In genomic region chr2:8656811-8657210, GRCh38 we compare ENCODE assay signal across 13 cellular contexts. TPM values are rescaled to one million over a fixed set of nuclear protein-coding genes. Genes with fewer than 3 reads are reported as not detected.
DNase-seq lines count a peak whose midpoint lies in the region; ATAC-seq and TF ChIP-seq lines count a peak whose summit lies in the region.
"Had no signal": no experiment of that assay in that cellular context is flagged by ENCODE, and none has a peak within 500 bp of the region (broad histone marks: within the 10 kb centered on the region; RNA-seq: fewer than 3 reads in every experiment).

No MANE protein-coding gene starts in this region.

- no peaks in the 10 kb centered on the region for H3K9me3 ChIP-seq in Loucy (ENCODE audit: insufficient read depth, low read depth, low read length)

- peak overlapping the region; percentile 12 for H3K4me3 Mint-ChIP-seq in activated naive CD8-positive, alpha-beta T cell treated with anti-CD3 and anti-CD28 coated beads, Interleukin-2, amount 10 ng/mL, durations not matched to agents 7 days and 5 days
- no peak overlapping the region for H3K4me3 Mint-ChIP-seq in activated naive CD8-positive, alpha-beta T cell treated with anti-CD3 and anti-CD28 coated beads, Interleukin-2, amount 50 U/mL, for 24 hours
- H3K4me3 Mint-ChIP-seq in immature natural killer cell = peak overlapping the region; percentile 2 to 67 (median 39)
- no peak overlapping the region for H3K4me3 Mint-ChIP-seq in nephron
- no peak overlapping the region for H3K4me3 Mint-ChIP-seq in CD14-positive monocyte
- H3K4me3 Mint-ChIP-seq: H9 had no signal

- no peaks in the 10 kb centered on the region for H3K36me3 Mint-ChIP-seq in activated naive CD8-positive, alpha-beta T cell treated with anti-CD3 and anti-CD28 coated beads, Interleukin-2, amount 10 ng/mL, durations not matched to agents 7 days and 5 days
- H3K36me3 Mint-ChIP-seq in activated naive CD8-positive, alpha-beta T cell treated with anti-CD3 and anti-CD28 coated beads, Interleukin-2, amount 50 U/mL, for 24 hours (ENCODE audit: low read depth) = no peaks in the 10 kb centered on the region
- H3K36me3 Mint-ChIP-seq in immature natural killer cell (no peaks in the 10 kb centered on the region), nephron (ENCODE audit: low read depth) (peaks cover 3% of the 10 kb centered on the region), CD14-positive monocyte (peaks cover 5 to 9% of the 10 kb centered on the region in 2 donors)

- H3K27me3 Mint-ChIP-seq in activated naive CD8-positive, alpha-beta T cell treated with anti-CD3 and anti-CD28 coated beads, Interleukin-2, amount 10 ng/mL, durations not matched to agents 7 days and 5 days = peaks cover 6% of the 10 kb centered on the region
- H3K27me3 Mint-ChIP-seq in activated naive CD8-positive, alpha-beta T cell treated with anti-CD3 and anti-CD28 coated beads, Interleukin-2, amount 50 U/mL, for 24 hours = peaks cover 26% of the 10 kb centered on the region
- H3K27me3 Mint-ChIP-seq in immature natural killer cell (ENCODE audit: low read depth in 3 of 3) (peaks cover 0 to 10% (median 7%) of the 10 kb centered on the region in 3 donors), nephron (ENCODE audit: low read depth) (peaks cover 6% of the 10 kb centered on the region), CD14-positive monocyte (ENCODE audit: low read depth in 3 of 3) (peaks cover 3 to 12% (median 7%) of the 10 kb centered on the region in 3 donors)

- peaks cover 32% of the 10 kb centered on the region for H3K4me1 ChIP-seq in Loucy (ENCODE audit: insufficient read depth, low read length, poor library complexity, severe bottlenecking)

- H3F3A ChIP-seq in Loucy (ENCODE audit: low read depth) = no peaks in the 10 kb centered on the region

- H3K4me3 ChIP-seq in Loucy (ENCODE audit: low read length, poor library complexity, severe bottlenecking) = peak overlapping the region; percentile 43
- no peak overlapping the region for H3K4me3 ChIP-seq in lower leg skin (ENCODE audit: low read depth, poor library complexity, severe bottlenecking)
- H3K4me3 ChIP-seq: K562 had no signal

- no peaks in the 10 kb centered on the region for H3K9me2 ChIP-seq in Loucy (replicated peaks; ENCODE audit: low read depth, low read length)

- H3K79me2 ChIP-seq in Loucy (ENCODE audit: insufficient read depth, low read length) = no peaks in the 10 kb centered on the region

- no peak for TF ChIP-seq POLR2A in lower leg skin (IDR thresholded peaks at IDR 0.05)

- WGBS in lower leg skin, 2 donors = 87 to 89% methylated on average over 4 of the region's 4 CpGs

- DNase-seq in activated naive CD8-positive, alpha-beta T cell treated with anti-CD3 and anti-CD28 coated beads, Interleukin-2, amount 10 ng/mL, durations not matched to agents 7 days and 5 days = no peak
- no peak for DNase-seq in activated naive CD8-positive, alpha-beta T cell treated with anti-CD3 and anti-CD28 coated beads, Interleukin-2, amount 50 U/mL, for 24 hours
- DNase-seq in immature natural killer cell (no peak), DMS153 treated with DMSO at 0.1 percent for 48 hours (lab: John Stamatoyannopoulos, UW; ENCODE audit: unreplicated experiment) (no peak), lower leg skin (ENCODE audit: low spot score in 2 of 2) (no peak), CD14-positive monocyte (ENCODE audit: low spot score) (no peak)
- DNase-seq: DMS 273 treated with DMSO at 0.1 percent for 48 hours, H9, NCI-H1105, NCI-H2227 treated with DMSO at 0.1 percent for 48 hours had no signal

- no peaks in the 10 kb centered on the region for H3K27me3 ChIP-seq in Loucy (ENCODE audit: insufficient read depth, low read length, poor library complexity, severe bottlenecking)

- intact Hi-C loops in lower leg skin (cut with DNase I; ENCODE audit: low total_unique reads) = no loop called here
- intact Hi-C loops in CD14-positive monocyte (cut with micrococcal nuclease) = no loop called here

- peak overlapping the region; percentile 47 for H3K4me2 ChIP-seq in Loucy (ENCODE audit: low read depth, low read length, poor library complexity, severe bottlenecking)

- ATAC-seq in activated naive CD8-positive, alpha-beta T cell treated with anti-CD3 and anti-CD28 coated beads, Interleukin-2, amount 10 ng/mL, durations not matched to agents 7 days and 5 days (ENCODE audit: low read depth) = no peak
- no peak for ATAC-seq in activated naive CD8-positive, alpha-beta T cell treated with anti-CD3 and anti-CD28 coated beads, Interleukin-2, amount 50 U/mL, for 24 hours
- ATAC-seq: K562 had no signal

- H4K20me1 ChIP-seq in Loucy (ENCODE audit: insufficient read depth, low read length, poor library complexity, severe bottlenecking) = no peaks in the 10 kb centered on the region

- H3K27ac Mint-ChIP-seq in activated naive CD8-positive, alpha-beta T cell treated with anti-CD3 and anti-CD28 coated beads, Interleukin-2, amount 10 ng/mL, durations not matched to agents 7 days and 5 days = no peak overlapping the region
- H3K27ac Mint-ChIP-seq in activated naive CD8-positive, alpha-beta T cell treated with anti-CD3 and anti-CD28 coated beads, Interleukin-2, amount 50 U/mL, for 24 hours = no peak overlapping the region
- H3K27ac Mint-ChIP-seq in immature natural killer cell (peak overlapping the region in 1 of 6 donors; percentile 65), nephron (peak overlapping the region in 2 of 3 experiments; percentile 24 to 36), CD14-positive monocyte (peak overlapping the region in 1 of 7 donors; percentile 25)
- H3K27ac Mint-ChIP-seq: H9 had no signal

- TF ChIP-seq CTCF in Loucy (conservative IDR thresholded peaks at IDR 0.05; ENCODE audit: low read length) = no peak
- TF ChIP-seq CTCF in nephron (IDR thresholded peaks at IDR 0.05; ENCODE audit: unreplicated experiment in 3 of 3) = no peak
- no peak for TF ChIP-seq CTCF in lower leg skin (IDR thresholded peaks at IDR 0.05)
- no peak for TF ChIP-seq CTCF in CD14-positive monocyte (IDR thresholded peaks at IDR 0.05)

- H2AFZ ChIP-seq in Loucy (ENCODE audit: low read length) = 0 out of 2 replicates have a peak overlapping the region, but pooled peaks have one; percentile 30

- H3K36me3 ChIP-seq in Loucy (ENCODE audit: insufficient read depth, low read length) = no peaks in the 10 kb centered on the region

- POLR2A ChIA-PET in activated naive CD8-positive, alpha-beta T cell treated with anti-CD3 and anti-CD28 coated beads, Interleukin-2, amount 10 ng/mL, durations not matched to agents 7 days and 5 days (lab: Charles Lee) = no interaction called here

- peak overlapping the region; percentile 36 for H3K9ac ChIP-seq in Loucy (ENCODE audit: low read depth, low read length, poor library complexity, severe bottlenecking)

- H3K4me1 Mint-ChIP-seq in activated naive CD8-positive, alpha-beta T cell treated with anti-CD3 and anti-CD28 coated beads, Interleukin-2, amount 10 ng/mL, durations not matched to agents 7 days and 5 days = peaks cover 18% of the 10 kb centered on the region
- H3K4me1 Mint-ChIP-seq in activated naive CD8-positive, alpha-beta T cell treated with anti-CD3 and anti-CD28 coated beads, Interleukin-2, amount 50 U/mL, for 24 hours = peaks cover 18% of the 10 kb centered on the region
- peaks cover 25 to 27% of the 10 kb centered on the region in 2 donors for H3K4me1 Mint-ChIP-seq in immature natural killer cell
- H3K4me1 Mint-ChIP-seq in nephron = peaks cover 16% of the 10 kb centered on the region
- H3K4me1 Mint-ChIP-seq in CD14-positive monocyte = peaks cover 38% of the 10 kb centered on the region

- H3K9me3 Mint-ChIP-seq in activated naive CD8-positive, alpha-beta T cell treated with anti-CD3 and anti-CD28 coated beads, Interleukin-2, amount 10 ng/mL, durations not matched to agents 7 days and 5 days = no peaks in the 10 kb centered on the region
- H3K9me3 Mint-ChIP-seq in activated naive CD8-positive, alpha-beta T cell treated with anti-CD3 and anti-CD28 coated beads, Interleukin-2, amount 50 U/mL, for 24 hours = no peaks in the 10 kb centered on the region
- H3K9me3 Mint-ChIP-seq in immature natural killer cell = no peaks in the 10 kb centered on the region
- H3K9me3 Mint-ChIP-seq in nephron = no peaks in the 10 kb centered on the region
- peaks cover 0 to 4% (median 0%) of the 10 kb centered on the region in 7 donors for H3K9me3 Mint-ChIP-seq in CD14-positive monocyte

RNA-seq across cellular contexts. Expression of gene ID2, which starts 25.0 kb away (rescaled TPM):
- total RNA-seq in activated naive CD8-positive, alpha-beta T cell treated with anti-CD3 and anti-CD28 coated beads, Interleukin-2, amount 10 ng/mL, durations not matched to agents 7 days and 5 days = 100 to 1,000 TPM; 167 to 172 TPM
- polyA plus RNA-seq in immature natural killer cell = 1,000 to 10,000 TPM in 2 of 3 donors, 100 to 1,000 TPM in 1; 816 to 1,425 (median 1,420) TPM
- 100 to 1,000 TPM; 120 to 271 (median 209) TPM for total RNA-seq in lower leg skin
- polyA plus RNA-seq in CD14-positive monocyte = 100 to 1,000 TPM; 282 to 295 TPM

Comparison
In these comparisons a context has a peak if more than half of its experiments do, and no peak if none do; other contexts are left out.
1. H3K4me3 Mint-ChIP-seq: peak in activated naive CD8-positive, alpha-beta T cell treated with anti-CD3 and anti-CD28 coated beads, Interleukin-2, amount 10 ng/mL, durations not matched to agents 7 days and 5 days (single experiment) and immature natural killer cell (5 of 5); none in activated naive CD8-positive, alpha-beta T cell treated with anti-CD3 and anti-CD28 coated beads, Interleukin-2, amount 50 U/mL, for 24 hours (single experiment), nephron (0 of 3) and CD14-positive monocyte (0 of 2).
2. H3K27ac Mint-ChIP-seq: peak in nephron (2 of 3); none in activated naive CD8-positive, alpha-beta T cell treated with anti-CD3 and anti-CD28 coated beads, Interleukin-2, amount 10 ng/mL, durations not matched to agents 7 days and 5 days (single experiment) and activated naive CD8-positive, alpha-beta T cell treated with anti-CD3 and anti-CD28 coated beads, Interleukin-2, amount 50 U/mL, for 24 hours (single experiment).